ENCODE assay signal across 22 cellular contexts in the genomic region with DNA sequence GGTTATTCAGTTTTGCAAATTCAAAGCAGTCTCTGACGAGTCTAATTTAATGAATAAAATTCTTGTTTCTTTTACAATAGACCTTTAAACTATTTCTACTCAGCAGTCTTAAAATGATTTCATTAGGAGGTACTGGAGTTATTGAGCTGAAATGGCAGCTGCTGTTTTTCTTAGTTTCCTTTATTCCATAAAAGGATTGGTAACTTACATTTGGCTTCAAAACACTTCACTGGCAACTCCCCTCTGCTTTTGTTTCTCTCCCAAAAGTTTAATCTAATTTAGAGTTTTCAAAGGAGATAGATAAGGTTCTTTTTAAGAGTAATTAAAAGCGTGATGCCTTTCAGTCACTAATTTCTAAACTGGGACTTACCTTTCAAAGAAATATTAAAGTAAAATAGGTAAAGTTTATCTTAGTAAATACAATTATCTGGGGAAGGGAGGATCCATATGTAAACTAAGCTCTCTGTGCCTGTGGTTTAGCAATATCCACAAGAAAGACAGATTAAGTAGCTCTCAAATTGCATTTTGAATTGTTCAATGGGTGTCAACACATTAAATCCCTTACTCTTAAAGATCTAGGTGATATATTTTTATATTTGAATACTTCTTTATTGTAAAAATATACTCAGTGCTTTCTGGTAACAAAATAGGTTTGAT. TPM values are rescaled to one million over a fixed set of nuclear protein-coding genes. Genes with fewer than 3 reads are reported as not detected.
DNase-seq lines count a peak whose midpoint lies in the region; ATAC-seq and TF ChIP-seq lines count a peak whose summit lies in the region.
"Had no signal": no experiment of that assay in that cellular context is flagged by ENCODE, and none has a peak within 500 bp of the region (broad histone marks: within the 10 kb centered on the region; RNA-seq: fewer than 3 reads in every experiment).

No MANE protein-coding gene starts in this region.

- H3K27me3 Mint-ChIP-seq in T-helper 17 cell, result no peaks in the 10 kb centered on the region
- H3K27me3 Mint-ChIP-seq: activated CD4-positive, alpha-beta T cell treated with anti-CD3 and anti-CD28 coated beads for 36 hours; activated T-cell treated with anti-CD3 and anti-CD28 coated beads, Interleukin-2, amount 50 U/mL, for 24 hours had no signal

- DNase-seq in DND-41 (no peak), LHCN-M2 (ENCODE audit: low read depth) (peak; percentile 19), SJCRH30 (peak in 1 of 2 experiments; percentile 13), DMS 273 treated with DMSO at 0.1 percent for 48 hours (lab: John Stamatoyannopoulos, UW) (no peak), T-helper 17 cell (no peak), GM19240 (ENCODE audit: insufficient read length, low spot score) (no peak), head of caudate nucleus (no peak)
- DNase-seq: activated CD4-positive, alpha-beta T cell treated with anti-CD3 and anti-CD28 coated beads for 36 hours; activated CD8-positive, alpha-beta memory T cell treated with anti-CD3 and anti-CD28 coated beads for 24 hours; activated T-cell treated with anti-CD3 and anti-CD28 coated beads, Interleukin-2, amount 50 U/mL, for 24 hours; body of pancreas; CD8-positive, alpha-beta T cell; cerebellar nuclear complex; DMS53; GDM1; GOT3; NCI-H2081; NCI-H510A; upper lobe of right lung had no signal

- no peaks in the 10 kb centered on the region for H3K4me1 Mint-ChIP-seq in T-helper 17 cell
- H3K4me1 Mint-ChIP-seq: activated CD4-positive, alpha-beta T cell treated with anti-CD3 and anti-CD28 coated beads for 36 hours had no signal

- peak overlapping the region; percentile 33 for H3K4me2 ChIP-seq in DND-41 (ENCODE audit: insufficient read depth, low read length)

- no peaks in the 10 kb centered on the region for H3K27me3 ChIP-seq in DND-41 (ENCODE audit: insufficient read depth, low read length, poor library complexity)
- no peaks in the 10 kb centered on the region for H3K27me3 ChIP-seq in SJCRH30
- H3K27me3 ChIP-seq in iPS-18a (ENCODE audit: control insufficient read depth, insufficient read depth, low read length), result no peaks in the 10 kb centered on the region
- H3K27me3 ChIP-seq: body of pancreas, upper lobe of right lung had no signal

- H3K27ac ChIP-seq in DND-41 (ENCODE audit: low read length) (peak overlapping the region; percentile 75), SJCRH30 (peak overlapping the region; percentile 25; the same call in 1 of the 2 replicates), iPS-18a (ENCODE audit: low read length) (peak overlapping the region; percentile 81)
- H3K27ac ChIP-seq: body of pancreas, upper lobe of right lung had no signal

- H3K9ac ChIP-seq in DND-41 (ENCODE audit: low read depth, low read length) (peak overlapping the region; percentile 19; the same call in 1 of the 2 replicates), iPS-18a (ENCODE audit: low read length) (peak overlapping the region; percentile 52)

- H2AFZ ChIP-seq in DND-41 (ENCODE audit: low read depth, low read length), result peak overlapping the region; percentile 64

- no peak overlapping the region for H3K27ac Mint-ChIP-seq in T-helper 17 cell
- H3K27ac Mint-ChIP-seq: activated CD4-positive, alpha-beta T cell treated with anti-CD3 and anti-CD28 coated beads for 36 hours; activated T-cell treated with anti-CD3 and anti-CD28 coated beads, Interleukin-2, amount 50 U/mL, for 24 hours; CD8-positive, alpha-beta T cell; T-helper 1 cell treated with Interleukin-12 subunit alpha and Interleukin-12 subunit beta and Interleukin-4 antibody, amounts not matched to agents 30 μg/mL and 1 μg/mL, for 36 hours had no signal

- H3K79me2 ChIP-seq in DND-41 (ENCODE audit: insufficient read depth, low read length), result no peaks in the 10 kb centered on the region

- intact Hi-C loops in head of caudate nucleus (cut with DNase I), result no loop called here

- no peaks in the 10 kb centered on the region for H3K36me3 Mint-ChIP-seq in T-helper 17 cell (ENCODE audit: low read depth)
- H3K36me3 Mint-ChIP-seq: CD8-positive, alpha-beta T cell had no signal

- peak; percentile 64 for ATAC-seq in DND-41 (ENCODE audit: insufficient read depth, low read depth)
- no peak for ATAC-seq in T-helper 17 cell
- ATAC-seq: activated CD4-positive, alpha-beta T cell treated with anti-CD3 and anti-CD28 coated beads for 36 hours; body of pancreas; CD8-positive, alpha-beta T cell; upper lobe of right lung had no signal

- TF ChIP-seq CTCF in DND-41 (IDR thresholded peaks at IDR 0.05; ENCODE audit: borderline replicate concordance, extremely low read depth, low read length, poor library complexity, severe bottlenecking), result no peak

- H3K36me3 ChIP-seq in DND-41 (ENCODE audit: insufficient read depth, low read length) (no peaks in the 10 kb centered on the region), SJCRH30 (no peaks in the 10 kb centered on the region), iPS-18a (ENCODE audit: control insufficient read depth, low read depth, low read length) (no peaks in the 10 kb centered on the region)
- H3K36me3 ChIP-seq: upper lobe of right lung had no signal

- H3K9me3 ChIP-seq in DND-41 (ENCODE audit: insufficient read depth, low read length, severe bottlenecking) (no peaks in the 10 kb centered on the region), SJCRH30 (replicated peaks) (no peaks in the 10 kb centered on the region), iPS-18a (ENCODE audit: control insufficient read depth, low read depth, low read length) (no peaks in the 10 kb centered on the region), T-helper 17 cell (ENCODE audit: control insufficient read depth, low read length, poor library complexity, severe bottlenecking) (no peaks in the 10 kb centered on the region)
- H3K9me3 ChIP-seq: body of pancreas, upper lobe of right lung had no signal

- peaks cover 35% of the 10 kb centered on the region for H3K4me1 ChIP-seq in DND-41 (ENCODE audit: insufficient read depth, low read length)
- H3K4me1 ChIP-seq in SJCRH30, result peaks cover 18% of the 10 kb centered on the region
- peaks cover 19% of the 10 kb centered on the region for H3K4me1 ChIP-seq in iPS-18a (ENCODE audit: control insufficient read depth, low read depth, low read length)
- H3K4me1 ChIP-seq: body of pancreas, upper lobe of right lung had no signal

- H3K4me3 Mint-ChIP-seq in T-helper 17 cell, result no peak overlapping the region
- H3K4me3 Mint-ChIP-seq: activated CD4-positive, alpha-beta T cell treated with anti-CD3 and anti-CD28 coated beads for 36 hours; activated T-cell treated with anti-CD3 and anti-CD28 coated beads, Interleukin-2, amount 50 U/mL, for 24 hours; CD8-positive, alpha-beta T cell; T-helper 1 cell treated with Interleukin-12 subunit alpha and Interleukin-12 subunit beta and Interleukin-4 antibody, amounts not matched to agents 30 μg/mL and 1 μg/mL, for 36 hours had no signal

- no peak overlapping the region for H3K4me3 ChIP-seq in DND-41 (ENCODE audit: low read depth in 1 of 2, low read length in 2 of 2)
- H3K4me3 ChIP-seq in SJCRH30, result no peak overlapping the region
- H3K4me3 ChIP-seq in iPS-18a (ENCODE audit: low read length), result peak overlapping the region; percentile 14
- H3K4me3 ChIP-seq: body of pancreas, lung, upper lobe of right lung had no signal

- no peaks in the 10 kb centered on the region for H4K20me1 ChIP-seq in DND-41 (ENCODE audit: insufficient read depth, low read length)

RNA-seq across cellular contexts. Expression of gene PCDH10, which starts 17.1 kb away (rescaled TPM):
- total RNA-seq in LHCN-M2 (2014; rRNA removed), result 1.0 and 1.3 TPM in 2 replicates
- polyA plus RNA-seq in LHCN-M2 (2012), result 3.6 TPM
- 0.51 and 0.63 TPM in 2 replicates for total RNA-seq in SJCRH30 (2014; rRNA removed; shearing (Covaris generic))
- total RNA-seq in T-helper 17 cell, result not detected
- total RNA-seq: activated CD4-positive, alpha-beta T cell treated with anti-CD3 and anti-CD28 coated beads for 36 hours; CD8-positive, alpha-beta T cell had no signal

Comparison
In these comparisons a context has a peak if more than half of its experiments do, and no peak if none do; other contexts are left out.
1. H3K27ac ChIP-seq: peak in every context shown above with its lines; median percentile 81 in iPS-18a; 75 in DND-41; 25 in SJCRH30.